Comparison of ENCODE assay signal across 23 cellular contexts in genomic region chr3:43506644-43507043, GRCh38.
"Had no signal": no experiment of that assay in that cellular context is flagged by ENCODE, and none has a peak within 500 bp of the region (broad histone marks: within the 10 kb centered on the region; RNA-seq: fewer than 3 reads in every experiment).

No MANE protein-coding gene starts in this region.

- H3K27me3 Mint-ChIP-seq: naive thymus-derived CD8-positive, alpha-beta T cell had no signal

- ATAC-seq: heart right ventricle; left cardiac atrium; left lung; naive thymus-derived CD8-positive, alpha-beta T cell; psoas muscle; right cardiac atrium; stimulated activated effector memory CD8-positive, alpha-beta T cell treated with anti-CD3 and anti-CD28 coated beads, Interleukin-12 subunit alpha, Interleukin-12 subunit beta, amount 100 ng/mL, for 72 hours had no signal

- H3K4me3 Mint-ChIP-seq: naive thymus-derived CD8-positive, alpha-beta T cell; nephron progenitor cell; stimulated activated effector memory CD8-positive, alpha-beta T cell treated with anti-CD3 and anti-CD28 coated beads, Interleukin-12 subunit alpha, Interleukin-12 subunit beta, amount 100 ng/mL, for 72 hours had no signal

- H3K9me3 Mint-ChIP-seq: naive thymus-derived CD8-positive, alpha-beta T cell; nephron progenitor cell; stimulated activated effector memory CD8-positive, alpha-beta T cell treated with anti-CD3 and anti-CD28 coated beads, Interleukin-12 subunit alpha, Interleukin-12 subunit beta, amount 100 ng/mL, for 72 hours had no signal

- H3K27ac Mint-ChIP-seq: nephron progenitor cell; stimulated activated effector memory CD8-positive, alpha-beta T cell treated with anti-CD3 and anti-CD28 coated beads, Interleukin-12 subunit alpha, Interleukin-12 subunit beta, amount 100 ng/mL, for 72 hours had no signal

- H3K36me3 Mint-ChIP-seq: stimulated activated effector memory CD8-positive, alpha-beta T cell treated with anti-CD3 and anti-CD28 coated beads, Interleukin-12 subunit alpha, Interleukin-12 subunit beta, amount 100 ng/mL, for 72 hours had no signal

- DNase-seq: dorsolateral prefrontal cortex; effector CD8-positive, alpha-beta T cell; erythroblast; esophagus squamous epithelium; foreskin melanocyte; glutamatergic neuron; heart right ventricle; hippocampal formation; left cardiac atrium; left lung; naive thymus-derived CD8-positive, alpha-beta T cell; nephron progenitor cell; occipital lobe; ovary; posterior cingulate gyrus; psoas muscle; right cardiac atrium; sigmoid colon; stimulated activated CD4-positive, alpha-beta T cell treated with anti-CD3 and anti-CD28 coated beads, Interleukin-2, amount 100 ng/mL, for 24 hours; stimulated activated CD4-positive, alpha-beta T cell treated with anti-CD3 and anti-CD28 coated beads, Interleukin-4, amount 100 ng/mL, for 24 hours; stimulated activated naive CD4-positive, alpha-beta T cell treated with Interleukin-2 at 50 U/mL for 16 hours; upper lobe of left lung had no signal
